Comparison of ENCODE assay signal across 10 cellular contexts in the genomic region with DNA sequence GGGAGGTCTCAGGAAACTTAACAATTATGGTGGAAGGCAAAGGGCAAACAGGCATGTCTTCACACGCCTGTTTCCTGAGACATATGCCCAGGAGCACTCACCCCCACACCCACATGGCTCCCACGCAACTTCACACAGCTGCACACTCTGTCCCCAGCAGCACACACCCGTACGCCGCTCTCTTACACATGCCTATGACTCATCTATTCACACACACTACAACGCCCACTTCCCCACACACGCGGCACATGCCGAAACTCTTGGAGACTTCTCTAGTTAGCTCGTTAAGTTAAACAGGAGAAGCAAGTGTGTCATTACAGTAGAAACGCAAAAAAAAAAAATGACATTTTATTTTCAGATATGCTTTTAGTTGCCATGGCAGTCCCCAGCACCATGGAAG. TPM values are rescaled to one million over a fixed set of nuclear protein-coding genes. Genes with fewer than 3 reads are reported as not detected.
A peak's percentile ranks its signal among the peaks of the same experiment; 100 is the strongest.
DNase-seq lines count a peak whose midpoint lies in the region; ATAC-seq and TF ChIP-seq lines count a peak whose summit lies in the region.
"Had no signal": no experiment of that assay in that cellular context is flagged by ENCODE, and none has a peak within 500 bp of the region (broad histone marks: within the 10 kb centered on the region; RNA-seq: fewer than 3 reads in every experiment).

No MANE protein-coding gene starts in this region.

- TF ChIP-seq POLR2A in thyroid gland (IDR thresholded peaks at IDR 0.05) = no peak

- H3K27me3 Mint-ChIP-seq in CD14-positive monocyte (ENCODE audit: low read depth in 3 of 3) = no peaks in the 10 kb centered on the region

- H3K27ac ChIP-seq in thyroid gland = no peak overlapping the region
- H3K27ac ChIP-seq: WERI-Rb-1 had no signal

- WGBS in thyroid gland, 2 donors = 80 to 85% methylated on average over 11 of the region's 11 CpGs

- H3K27ac Mint-ChIP-seq in CD14-positive monocyte = peak overlapping the region; percentile 22 to 88 (median 81)
- H3K27ac Mint-ChIP-seq: immature natural killer cell had no signal

- H3K9me3 ChIP-seq in thyroid gland = no peaks in the 10 kb centered on the region

- H3K36me3 ChIP-seq in thyroid gland = no peaks in the 10 kb centered on the region
- H3K36me3 ChIP-seq: WERI-Rb-1 had no signal

- intact Hi-C loops in CD14-positive monocyte (cut with micrococcal nuclease) (no loop called here), thyroid gland (cut with DNase I) (no loop called here)

- peaks cover 51% of the 10 kb centered on the region for H3K4me1 Mint-ChIP-seq in CD14-positive monocyte
- H3K4me1 Mint-ChIP-seq: immature natural killer cell had no signal

- ATAC-seq in GM18870 (IDR thresholded peaks at IDR 0.05; ENCODE audit: unreplicated experiment) = peak; percentile 49

- H3K27me3 ChIP-seq in thyroid gland = no peaks in the 10 kb centered on the region

- DNase-seq in CD14-positive monocyte (ENCODE audit: low spot score) (peak; percentile 89), OCI-M1 (lab: John Stamatoyannopoulos, UW) (peak; percentile 32), hippocampal formation (lab: John Stamatoyannopoulos, UW) (peak; percentile 4 to 6), thyroid gland (no peak), activated gamma-delta T cell treated with Interleukin-2 at 50 U/mL for 16 hours (no peak), dedifferentiated amniotic fluid mesenchymal stem cell (ENCODE audit: extremely low spot score) (no peak)
- DNase-seq in central memory CD4-positive, alpha-beta T cell = no peak
- DNase-seq: immature natural killer cell, WERI-Rb-1 had no signal

- no peak overlapping the region for H3K4me3 ChIP-seq in thyroid gland (replicated peaks in 1 of 3)

- no peaks in the 10 kb centered on the region for H3K36me3 Mint-ChIP-seq in CD14-positive monocyte

- peak overlapping the region in 1 of 2 donors; percentile 52 for H3K4me3 Mint-ChIP-seq in CD14-positive monocyte
- H3K4me3 Mint-ChIP-seq: immature natural killer cell had no signal

- no peaks in the 10 kb centered on the region for H3K4me1 ChIP-seq in thyroid gland

- no peak for TF ChIP-seq CTCF in CD14-positive monocyte (IDR thresholded peaks at IDR 0.05)
- no peak for TF ChIP-seq CTCF in thyroid gland (IDR thresholded peaks at IDR 0.05)

- H3K9me3 Mint-ChIP-seq in CD14-positive monocyte = peaks cover 0 to 9% (median 4%) of the 10 kb centered on the region in 7 donors

RNA-seq across cellular contexts. Expression of a gene that starts 6.7 kb away (rescaled TPM):
- polyA plus RNA-seq in CD14-positive monocyte = not detected
- total RNA-seq in thyroid gland = under 1 TPM in 3 of 4 donors, not detected in 1; under 0.01 to 0.33 (median 0.10) TPM
- polyA plus RNA-seq: immature natural killer cell had no signal

Comparison
In these comparisons a context has a peak if more than half of its experiments do, and no peak if none do; other contexts are left out.
1. DNase-seq: peak in CD14-positive monocyte (single experiment), OCI-M1 (single experiment) and hippocampal formation (2 of 2); none in thyroid gland (0 of 2), central memory CD4-positive, alpha-beta T cell (single experiment), activated gamma-delta T cell treated with Interleukin-2 at 50 U/mL for 16 hours (single experiment) and dedifferentiated amniotic fluid mesenchymal stem cell (single experiment).